ENCODE assay signal across 9 cellular contexts in the genomic region with DNA sequence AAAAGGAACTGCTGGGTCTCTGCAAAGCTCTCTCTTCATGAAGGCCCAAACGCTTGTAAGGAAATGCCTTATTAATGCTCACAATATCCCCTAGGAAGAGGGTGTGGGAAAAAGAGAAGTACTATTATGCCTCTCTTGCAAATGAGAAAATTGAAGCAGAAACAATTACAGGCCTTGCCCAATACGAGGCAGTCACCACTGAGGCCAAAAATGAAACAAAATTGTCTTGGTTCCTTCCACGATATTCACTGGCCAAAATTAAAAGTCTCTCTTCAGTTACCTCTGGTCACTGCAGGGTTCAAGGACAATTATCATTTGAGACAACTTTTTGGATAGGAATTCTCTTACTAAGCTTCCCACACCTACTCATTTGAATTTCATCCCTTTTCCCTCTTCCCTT. TPM values are rescaled to one million over a fixed set of nuclear protein-coding genes. Genes with fewer than 3 reads are reported as not detected.
A peak's percentile ranks its signal among the peaks of the same experiment; 100 is the strongest.
DNase-seq lines count a peak whose midpoint lies in the region; ATAC-seq and TF ChIP-seq lines count a peak whose summit lies in the region.
"Had no signal": no experiment of that assay in that cellular context is flagged by ENCODE, and none has a peak within 500 bp of the region (broad histone marks: within the 10 kb centered on the region; RNA-seq: fewer than 3 reads in every experiment).

No MANE protein-coding gene starts in this region.

- intact Hi-C loops in IMR-90 (cut with micrococcal nuclease) (no loop called here), spleen (cut with DNase I; ENCODE audit: low total_unique reads) (no loop called here)

- no peak overlapping the region for H2AFZ ChIP-seq in IMR-90 (replicated peaks; ENCODE audit: low read length, poor library complexity)

- H3K4me3 ChIP-seq in IMR-90 (ENCODE audit: insufficient read depth, low read depth, low read length) (no peak overlapping the region), adipocyte (ENCODE audit: low read length) (peak overlapping the region; percentile 96), spleen (peak overlapping the region in 4 of 8 donors; percentile 9 to 82 (median 43))

- in situ Hi-C loops in IMR-90 (cut with MboI; ENCODE audit: low sequenced_read_pairs) = no loop called here

- H3K27me3 ChIP-seq in IMR-90 (ENCODE audit: control insufficient read depth, insufficient read depth, low read length) (no peaks in the 10 kb centered on the region), adipocyte (replicated peaks; ENCODE audit: control insufficient read depth, insufficient read depth, low read length) (no peaks in the 10 kb centered on the region), layer of hippocampus (ENCODE audit: control insufficient read depth, insufficient read depth, low read length) (no peaks in the 10 kb centered on the region), spleen (replicated peaks in 1 of 7) (no peaks in the 10 kb centered on the region)

- no peak for TF ChIP-seq RAD21 in IMR-90 (IDR thresholded peaks at IDR 0.05; ENCODE audit: low read length)

- H4K8ac ChIP-seq in IMR-90 (ENCODE audit: low read depth in 2 of 2, low read length in 2 of 2) = no peak overlapping the region

- H2AK9ac ChIP-seq in IMR-90 (replicated peaks; ENCODE audit: low read depth, low read length, poor library complexity) = no peak overlapping the region

- TF ChIP-seq CTCF in IMR-90 (conservative IDR thresholded peaks at IDR 0.05; ENCODE audit: low read depth, low read length) (no peak), spleen (IDR thresholded peaks at IDR 0.05 in 8 of 11, conservative IDR thresholded peaks at IDR 0.05 in 3 of 11) (no peak)

- H3K23ac ChIP-seq in IMR-90 (ENCODE audit: low read depth, low read length) = peak overlapping the region; percentile 53; the same call in 1 of the 2 replicates

- POLR2A ChIA-PET in IMR-90 (lab: Charles Lee; ENCODE audit: unreplicated experiment) = no interaction called here

- DNase-seq in IMR-90 (no peak), adipocyte (ENCODE audit: low read depth) (no peak), spleen (no peak), C1 segment of cervical spinal cord (lab: John Stamatoyannopoulos, UW) (no peak), DMS153 treated with DMSO at 0.1 percent for 48 hours (lab: John Stamatoyannopoulos, UW; ENCODE audit: unreplicated experiment) (no peak), NCI-H1105 (lab: John Stamatoyannopoulos, UW) (no peak), GDM1 (lab: John Stamatoyannopoulos, UW) (no peak)
- DNase-seq: DND-41 had no signal

- H3K27ac ChIP-seq in IMR-90 (ENCODE audit: insufficient read depth, low read length) (no peak overlapping the region), layer of hippocampus (ENCODE audit: low read depth, low read length) (peak overlapping the region; percentile 60), spleen (peak overlapping the region; percentile 58 to 97 (median 96))

- no peak overlapping the region for H3K18ac ChIP-seq in IMR-90 (ENCODE audit: low read depth, low read length)

- H3K9ac ChIP-seq in IMR-90 (ENCODE audit: low read depth, low read length) (no peak overlapping the region), adipocyte (ENCODE audit: low read length) (peak overlapping the region; percentile 96)

- 85% methylated on average over 2 of the region's 3 CpGs; no CpG with 5 or more reads in 1 of the 2 experiments for WGBS in IMR-90 (ENCODE audit: extremely low coverage in 2 of 2, insufficient read length in 1 of 2), 2 experiments
- WGBS in spleen, 5 donors = 23 to 33% (median 27%) methylated on average over 3 of the region's 3 CpGs

- H3K36me3 ChIP-seq in IMR-90 (ENCODE audit: control insufficient read depth, insufficient read depth, low read length) (peaks cover 1% of the 10 kb centered on the region; the same call in 1 of the 2 replicates), adipocyte (ENCODE audit: control insufficient read depth, insufficient read depth, low read length, severe bottlenecking) (no peaks in the 10 kb centered on the region), spleen (peaks cover 0 to 6% (median 0%) of the 10 kb centered on the region in 6 donors)

- H2BK120ac ChIP-seq in IMR-90 (ENCODE audit: low read depth, low read length) = no peak overlapping the region

- no peak for ATAC-seq in IMR-90 (ENCODE audit: low read depth)

- CTCF ChIA-PET in IMR-90 (lab: Yijun Ruan, JAX) = interaction anchor here (1.1 kb wide), 1 partner anchor 31 kb away, joined by 3 read pairs; no protein-coding TSS in a partner anchor

- H2BK5ac ChIP-seq in IMR-90 (ENCODE audit: low read depth, low read length, poor library complexity, severe bottlenecking) = no peak overlapping the region

- H3K9me1 ChIP-seq in IMR-90 (ENCODE audit: insufficient read depth, low read length) = peaks cover 18% of the 10 kb centered on the region

- no TSS peak for BruUV-seq in IMR-90 (replicated peaks; lab: Mats Ljungman, UMichigan)

- H4K20me1 ChIP-seq in IMR-90 (ENCODE audit: insufficient read depth, low read length) = peaks cover 17% of the 10 kb centered on the region; the same call in 1 of the 2 replicates

- peaks cover 18 to 66% of the 10 kb centered on the region in 2 experiments for H3K79me1 ChIP-seq in IMR-90 (ENCODE audit: low read depth in 1 of 2, low read length in 2 of 2)

- no peak overlapping the region for H2BK15ac ChIP-seq in IMR-90 (ENCODE audit: low read depth, low read length)

- no peak overlapping the region for H4K91ac ChIP-seq in IMR-90 (ENCODE audit: insufficient read depth, low read depth, low read length)

- TF ChIP-seq POLR2A in IMR-90 (IDR thresholded peaks at IDR 0.05; ENCODE audit: low read depth, low read length) (no peak), spleen (IDR thresholded peaks at IDR 0.05) (no peak)

- H2BK20ac ChIP-seq in IMR-90 (ENCODE audit: low read depth, low read length) = no peak overlapping the region

- no peak overlapping the region for H2AK5ac ChIP-seq in IMR-90 (ENCODE audit: low read depth, low read length)

- no peak overlapping the region for H3K4ac ChIP-seq in IMR-90 (ENCODE audit: low read depth, low read length)

- H3K4me2 ChIP-seq in IMR-90 (ENCODE audit: low read depth, low read length) = peak overlapping the region; percentile 34

- H3K14ac ChIP-seq in IMR-90 (replicated peaks; ENCODE audit: low read depth, low read length) = no peak overlapping the region

- no peak overlapping the region for H3K56ac ChIP-seq in IMR-90 (ENCODE audit: extremely low read depth, insufficient read depth, low read length)

- H3K9me3 ChIP-seq in IMR-90 (ENCODE audit: control insufficient read depth, insufficient read depth, low read length) (no peaks in the 10 kb centered on the region), adipocyte (ENCODE audit: control insufficient read depth, low read length) (no peaks in the 10 kb centered on the region), spleen (no peaks in the 10 kb centered on the region)

- H3K4me1 ChIP-seq in IMR-90 (ENCODE audit: control insufficient read depth, insufficient read depth, low read length) (peaks cover 16% of the 10 kb centered on the region), adipocyte (ENCODE audit: control insufficient read depth, insufficient read depth, low read length) (peaks cover 78% of the 10 kb centered on the region), spleen (peaks cover 52 to 92% (median 86%) of the 10 kb centered on the region in 6 donors)

- dilution Hi-C loops in IMR-90 (cut with HindIII; ENCODE audit: low sequenced_read_pairs, unreplicated experiment) = no loop called here

- no peak overlapping the region for H4K5ac ChIP-seq in IMR-90 (ENCODE audit: low read depth, low read length)

TF ChIP-seq in IMR-90, 13 proteins besides CTCF, POLR2A, EP300 and RAD21 (continues in another document):
- TF ChIP-seq MAFK (IDR thresholded peaks at IDR 0.05; ENCODE audit: low read depth, low read length) (no peak), RFX5 (IDR thresholded peaks at IDR 0.05; ENCODE audit: low read depth, low read length) (no peak), NFE2L2 (IDR thresholded peaks at IDR 0.05; ENCODE audit: low read depth, low read length) (no peak), FOS (IDR thresholded peaks at IDR 0.05; ENCODE audit: low read depth, low read length) (no peak), MXI1 (IDR thresholded peaks at IDR 0.05; ENCODE audit: borderline replicate concordance, low read depth, low read length) (no peak), SMC3 (IDR thresholded peaks at IDR 0.05; ENCODE audit: low read depth, low read length) (no peak), CHD1 (IDR thresholded peaks at IDR 0.05; ENCODE audit: low read depth, low read length) (no peak), MAZ (IDR thresholded peaks at IDR 0.05; ENCODE audit: borderline replicate concordance, low read depth, low read length) (no peak), BHLHE40 (IDR thresholded peaks at IDR 0.05; ENCODE audit: low read depth, low read length) (no peak), CEBPB (IDR thresholded peaks at IDR 0.05; ENCODE audit: low read depth, low read length) (no peak)
- TF ChIP-seq, protein P1, sequence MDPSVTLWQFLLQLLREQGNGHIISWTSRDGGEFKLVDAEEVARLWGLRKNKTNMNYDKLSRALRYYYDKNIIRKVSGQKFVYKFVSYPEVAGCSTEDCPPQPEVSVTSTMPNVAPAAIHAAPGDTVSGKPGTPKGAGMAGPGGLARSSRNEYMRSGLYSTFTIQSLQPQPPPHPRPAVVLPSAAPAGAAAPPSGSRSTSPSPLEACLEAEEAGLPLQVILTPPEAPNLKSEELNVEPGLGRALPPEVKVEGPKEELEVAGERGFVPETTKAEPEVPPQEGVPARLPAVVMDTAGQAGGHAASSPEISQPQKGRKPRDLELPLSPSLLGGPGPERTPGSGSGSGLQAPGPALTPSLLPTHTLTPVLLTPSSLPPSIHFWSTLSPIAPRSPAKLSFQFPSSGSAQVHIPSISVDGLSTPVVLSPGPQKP (IDR thresholded peaks at IDR 0.05; ENCODE audit: borderline replicate concordance, low read depth, low read length) = no peak

RNA-seq across cellular contexts. Expression of a gene that starts 3.1 kb away (rescaled TPM):
- total RNA-seq in IMR-90 (2012; rRNA removed) = 89.7 and 102 TPM in 2 replicates
- 56.5 and 69.2 TPM in 2 replicates for polyA plus RNA-seq in IMR-90 (2012; rRNA removed)
- 19.6 and 23.3 TPM in 2 replicates for polyA plus RNA-seq in IMR-90 (2012; cell fraction: cytosol; rRNA removed)
- polyA plus RNA-seq in IMR-90 (2012; cell fraction: nucleus; rRNA removed; ENCODE audit: low replicate concordance) = 10.9 and 46.8 TPM in 2 replicates
- total RNA-seq in spleen = 100 to 1,000 TPM; 107 to 201 (median 156) TPM
- polyA plus RNA-seq in spleen = 10 to 100 TPM; 27.2 to 32.0 (median 28.8) TPM

RNA-seq across cellular contexts. Expression of a gene that starts 41.0 kb away (rescaled TPM):
- total RNA-seq in IMR-90 (2012; rRNA removed) = under 0.01 TPM in 1 of 2 replicates, not detected in the other
- polyA plus RNA-seq in IMR-90 (2012; rRNA removed) = 0.05 TPM in 1 of 2 replicates, not detected in the other
- polyA plus RNA-seq in IMR-90 (2012; cell fraction: cytosol; rRNA removed) = not detected in 2 replicates
- 0.02 TPM in 1 of 2 replicates, not detected in the other for polyA plus RNA-seq in IMR-90 (2012; cell fraction: nucleus; rRNA removed; ENCODE audit: low replicate concordance)
- total RNA-seq in spleen = 1 to 10 TPM in 6 of 7 donors, under 1 TPM in 1; 0.66 to 6.2 (median 2.4) TPM
- 1 to 10 TPM; 1.0 to 1.4 (median 1.3) TPM for polyA plus RNA-seq in spleen
